Comparison of ENCODE assay signal across 9 cellular contexts in the genomic region with DNA sequence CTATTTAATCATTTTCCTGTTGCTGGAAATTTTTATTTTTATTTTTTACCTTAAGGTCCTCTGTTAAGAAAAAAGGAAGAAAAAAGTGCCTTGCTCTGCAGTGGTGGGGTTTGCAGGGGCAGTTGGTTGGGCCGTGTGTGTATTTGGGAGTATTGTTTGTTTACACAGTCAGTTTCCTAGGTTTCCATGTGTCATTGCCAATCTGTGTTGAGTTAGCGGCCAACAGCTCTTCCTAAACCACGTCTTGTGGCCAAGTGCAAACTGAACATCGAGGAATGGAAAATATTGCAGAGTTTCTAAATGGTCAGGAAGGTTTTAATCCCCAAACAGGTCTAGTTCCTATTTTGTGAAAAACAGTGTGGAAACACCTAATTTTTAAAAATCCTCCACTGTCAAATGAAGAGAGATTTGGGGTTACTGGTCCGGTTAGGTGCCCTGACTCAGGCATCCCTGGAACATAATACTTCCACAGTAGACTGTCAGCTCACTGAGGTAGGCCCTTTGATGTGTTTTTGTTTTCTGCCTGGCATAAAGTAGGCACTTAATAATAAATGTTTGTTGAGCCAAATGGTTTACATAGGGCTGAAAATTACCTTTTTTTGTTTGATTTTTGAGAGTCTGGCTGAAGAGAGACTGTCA. TPM values are rescaled to one million over a fixed set of nuclear protein-coding genes. Genes with fewer than 3 reads are reported as not detected.
DNase-seq lines count a peak whose midpoint lies in the region; ATAC-seq, FAIRE-seq and TF ChIP-seq lines count a peak whose summit lies in the region.
"Had no signal": no experiment of that assay in that cellular context is flagged by ENCODE, and none has a peak within 500 bp of the region (broad histone marks: within the 10 kb centered on the region; RNA-seq: fewer than 3 reads in every experiment).

No MANE protein-coding gene starts in this region.

- no peak for DNase-seq in activated T-cell treated with anti-CD3 and anti-CD28 coated beads, Interleukin-2, amount 50 U/mL, for 72 hours
- no peak for DNase-seq in activated T-cell treated with anti-CD3 and anti-CD28 coated beads, Interleukin-2, amount 50 U/mL, for 24 hours
- DNase-seq in amniotic epithelial cell (ENCODE audit: low read depth): peak; percentile 71
- DNase-seq in HepG2 (ENCODE audit: low spot score): peak; percentile 3
- peak in 1 of 2 donors; percentile 46 for DNase-seq in aorta
- no peak for DNase-seq in germinal center (ENCODE audit: low spot score)
- no peak for DNase-seq in stimulated activated CD4-positive, alpha-beta T cell treated with anti-CD3 and anti-CD28 coated beads, Interleukin-4, amount 100 ng/mL, for 24 hours
- no peak for DNase-seq in spleen
- DNase-seq: T-helper 1 cell had no signal

- no peak for FAIRE-seq in HepG2 (lab: Jason Lieb, UNC)

- H3K27ac ChIP-seq in HepG2 (ENCODE audit: extremely low read length, insufficient read depth, low read length): no peak overlapping the region
- peak overlapping the region; percentile 45 to 56 for H3K27ac ChIP-seq in aorta (ENCODE audit: low read depth in 1 of 2, low read length in 2 of 2)
- peak overlapping the region in 2 of 8 donors; percentile 26 to 37 for H3K27ac ChIP-seq in spleen

- no peak overlapping the region for H2AFZ ChIP-seq in HepG2 (ENCODE audit: low read length)

- TF ChIP-seq CTCF in HepG2 (CRISPR knock-in tag; IDR thresholded peaks at IDR 0.05): no peak
- no peak for TF ChIP-seq CTCF in spleen (IDR thresholded peaks at IDR 0.05 in 8 of 11, conservative IDR thresholded peaks at IDR 0.05 in 3 of 11)

- POLR2A ChIA-PET in HepG2 (lab: Yijun Ruan, JAX): no interaction called here

- H3K36me3 ChIP-seq in HepG2 (replicated peaks in 1 of 2; ENCODE audit: control insufficient read depth in 1 of 2, insufficient read depth in 2 of 2, low read length in 2 of 2) (no peaks in the 10 kb centered on the region), aorta (ENCODE audit: control insufficient read depth in 1 of 2, insufficient read depth in 2 of 2, low read length in 1 of 2) (no peaks in the 10 kb centered on the region), spleen (no peaks in the 10 kb centered on the region)

- 2% methylated on average over 5 of the region's 5 CpGs for WGBS in HepG2 (ENCODE audit: low lambda C conversion rate)
- 7 to 8% methylated on average over 5 of the region's 5 CpGs for WGBS in aorta, 2 donors
- 20 to 37% (median 25%) methylated on average over 5 of the region's 5 CpGs for WGBS in spleen, 5 donors

- intact Hi-C loops in HepG2 (cut with micrococcal nuclease; ENCODE audit: unreplicated experiment): no loop called here
- intact Hi-C loops in aorta (cut with DNase I): loop anchor here in 1 of 2 donors (5.0 kb wide), 1 partner anchor 33 kb away; no protein-coding TSS in a partner anchor
- intact Hi-C loops in spleen (cut with DNase I; ENCODE audit: low total_unique reads): no loop called here

- no peak overlapping the region for H3K9ac ChIP-seq in HepG2 (ENCODE audit: insufficient read depth, low read depth, low read length)

- no peak for ATAC-seq in activated T-cell treated with anti-CD3 and anti-CD28 coated beads, Interleukin-2, amount 50 U/mL, for 72 hours (replicated peaks in 1 of 2)
- peak; percentile 74 for ATAC-seq in HepG2
- peak; percentile 90 for ATAC-seq in aorta (ENCODE audit: low FRiP score)

- TF ChIP-seq RAD21 in HepG2 (CRISPR knock-in tag; IDR thresholded peaks at IDR 0.05): no peak

- no peak overlapping the region for H3K4me2 ChIP-seq in HepG2 (ENCODE audit: low read depth, low read length)

- H3K4me3 ChIP-seq in HepG2 (replicated peaks in 1 of 3; ENCODE audit: insufficient read depth in 1 of 3, low read depth in 2 of 3, low read length in 3 of 3): no peak overlapping the region
- no peak overlapping the region for H3K4me3 ChIP-seq in aorta (ENCODE audit: low read length in 2 of 2)
- H3K4me3 ChIP-seq in spleen: no peak overlapping the region

- no peaks in the 10 kb centered on the region for H4K20me1 ChIP-seq in HepG2 (ENCODE audit: insufficient read depth, low read length)

- in situ Hi-C loops in HepG2 (cut with HindIII; ENCODE audit: extremely low pct_ligation_motif_present, low pct_unique_long_range_greater_than_20kb): no loop called here

- H3K79me2 ChIP-seq in HepG2 (ENCODE audit: insufficient read depth, low read length): no peaks in the 10 kb centered on the region

- TF ChIP-seq POLR2A in HepG2 (IDR thresholded peaks at IDR 0.05; ENCODE audit: insufficient read depth in 1 of 2, low read depth in 2 of 2, low read length in 2 of 2) (no peak), spleen (IDR thresholded peaks at IDR 0.05) (no peak)

- H3K27me3 Mint-ChIP-seq in activated T-cell treated with anti-CD3 and anti-CD28 coated beads, Interleukin-2, amount 50 U/mL, for 72 hours (ENCODE audit: low read depth): peaks cover 23% of the 10 kb centered on the region
- H3K27me3 Mint-ChIP-seq in activated T-cell treated with anti-CD3 and anti-CD28 coated beads, Interleukin-2, amount 50 U/mL, for 24 hours: peaks cover 9% of the 10 kb centered on the region

- H3K9me3 ChIP-seq in HepG2 (ENCODE audit: low read length) (no peaks in the 10 kb centered on the region), aorta (ENCODE audit: control insufficient read depth, low read length) (no peaks in the 10 kb centered on the region), spleen (no peaks in the 10 kb centered on the region)

- no peaks in the 10 kb centered on the region for H3K36me3 Mint-ChIP-seq in activated T-cell treated with anti-CD3 and anti-CD28 coated beads, Interleukin-2, amount 50 U/mL, for 72 hours (ENCODE audit: insufficient read depth in 2 of 2)
- no peaks in the 10 kb centered on the region for H3K36me3 Mint-ChIP-seq in activated T-cell treated with anti-CD3 and anti-CD28 coated beads, Interleukin-2, amount 50 U/mL, for 24 hours (ENCODE audit: low read depth)

- H3K27me3 ChIP-seq in HepG2 (ENCODE audit: control insufficient read depth in 1 of 2, insufficient read depth in 2 of 2, low read length in 2 of 2): peaks cover 0 to 7% of the 10 kb centered on the region in 2 experiments; a peak in 1 of 5 replicates
- no peaks in the 10 kb centered on the region for H3K27me3 ChIP-seq in aorta (ENCODE audit: control insufficient read depth in 1 of 2, insufficient read depth in 2 of 2, low read length in 1 of 2)
- H3K27me3 ChIP-seq in spleen (replicated peaks in 1 of 7): no peaks in the 10 kb centered on the region

- peak overlapping the region; percentile 10 for H3K27ac Mint-ChIP-seq in activated T-cell treated with anti-CD3 and anti-CD28 coated beads, Interleukin-2, amount 50 U/mL, for 72 hours
- no peak overlapping the region for H3K27ac Mint-ChIP-seq in activated T-cell treated with anti-CD3 and anti-CD28 coated beads, Interleukin-2, amount 50 U/mL, for 24 hours

- BruUV-seq in HepG2 (replicated peaks; lab: Mats Ljungman, UMichigan): no TSS peak

- H3K4me1 Mint-ChIP-seq in activated T-cell treated with anti-CD3 and anti-CD28 coated beads, Interleukin-2, amount 50 U/mL, for 72 hours (ENCODE audit: low read depth): no peaks in the 10 kb centered on the region
- H3K4me1 Mint-ChIP-seq in activated T-cell treated with anti-CD3 and anti-CD28 coated beads, Interleukin-2, amount 50 U/mL, for 24 hours (ENCODE audit: low read depth): no peaks in the 10 kb centered on the region

- H3K9me3 Mint-ChIP-seq in activated T-cell treated with anti-CD3 and anti-CD28 coated beads, Interleukin-2, amount 50 U/mL, for 72 hours: no peaks in the 10 kb centered on the region
- no peaks in the 10 kb centered on the region for H3K9me3 Mint-ChIP-seq in activated T-cell treated with anti-CD3 and anti-CD28 coated beads, Interleukin-2, amount 50 U/mL, for 24 hours

- no peak for TF ChIP-seq EP300 in HepG2 (IDR thresholded peaks at IDR 0.05; ENCODE audit: low read depth in 2 of 2, low read length in 2 of 2)
- TF ChIP-seq EP300 in HepG2 (CRISPR knock-in tag; IDR thresholded peaks at IDR 0.05; ENCODE audit: borderline replicate concordance): no peak

- CTCF ChIA-PET in HepG2 (lab: Yijun Ruan, JAX; ENCODE audit: low intra/inter-chr PET ratio, low total read pairs): no interaction called here

- H3K4me1 ChIP-seq in HepG2 (ENCODE audit: insufficient read depth, low read length) (no peaks in the 10 kb centered on the region; the same call in 1 of the 2 replicates), aorta (ENCODE audit: control insufficient read depth in 1 of 2, insufficient read depth in 2 of 2, low read length in 2 of 2) (no peaks in the 10 kb centered on the region), spleen (peaks cover 0 to 17% (median 2%) of the 10 kb centered on the region in 6 donors)

- no peak overlapping the region for H3K4me3 Mint-ChIP-seq in activated T-cell treated with anti-CD3 and anti-CD28 coated beads, Interleukin-2, amount 50 U/mL, for 72 hours
- no peak overlapping the region for H3K4me3 Mint-ChIP-seq in activated T-cell treated with anti-CD3 and anti-CD28 coated beads, Interleukin-2, amount 50 U/mL, for 24 hours

RNA-seq across cellular contexts. Expression of gene MAMDC2, which starts 37.0 kb away (rescaled TPM):
- not detected for total RNA-seq in activated T-cell treated with anti-CD3 and anti-CD28 coated beads, Interleukin-2, amount 50 U/mL, for 72 hours
- total RNA-seq in HepG2 (2016; rRNA removed; fragmentation: Illumina TruSeq; extraction: Trizol) (not detected in 2 replicates), aorta (10 to 100 TPM in 1 of 2 donors, 1 to 10 TPM in 1; 5.9 to 14.6 TPM), spleen (10 to 100 TPM in 6 of 7 donors, 1 to 10 TPM in 1; 9.3 to 65.5 (median 45.6) TPM)
- not detected in 2 replicates for total RNA-seq in HepG2 (2016; cell fraction: cytosol; rRNA removed; fragmentation: Illumina TruSeq; extraction: Trizol; ENCODE audit: low read depth)
- not detected in 2 replicates for total RNA-seq in HepG2 (2016; cell fraction: insoluble cytoplasmic fraction; rRNA removed; fragmentation: Illumina TruSeq; extraction: Trizol)
- not detected in 2 replicates for total RNA-seq in HepG2 (2016; cell fraction: membrane; rRNA removed; fragmentation: Illumina TruSeq; extraction: Trizol)
- not detected in 2 replicates for total RNA-seq in HepG2 (2016; cell fraction: nucleus; rRNA removed; fragmentation: Illumina TruSeq; extraction: Trizol)
- polyA plus RNA-seq in HepG2 (2011; rRNA removed) (0.03 TPM in 1 of 2 replicates, not detected in the other), aorta (1 to 10 TPM; 2.0 to 6.5 TPM), spleen (1 to 10 TPM; 1.5 to 5.3 (median 2.2) TPM)
- 0.01 TPM in 1 of 2 replicates, not detected in the other for polyA plus RNA-seq in HepG2 (2011; cell fraction: cytosol; rRNA removed)
- polyA plus RNA-seq in HepG2 (2011; cell fraction: nucleus; rRNA removed): not detected in 2 replicates
- not detected in 2 replicates for polyA plus RNA-seq in HepG2 (2012)
- not detected in 2 replicates for polyA plus RNA-seq in HepG2 (2016; cell fraction: cytosol; fragmentation: Illumina TruSeq; extraction: Trizol; ENCODE audit: low read depth)
- polyA plus RNA-seq in HepG2 (2016; cell fraction: insoluble cytoplasmic fraction; fragmentation: Illumina TruSeq; extraction: Trizol; ENCODE audit: low read depth): not detected in 2 replicates
- not detected in 2 replicates for polyA plus RNA-seq in HepG2 (2016; cell fraction: membrane; fragmentation: Illumina TruSeq; extraction: Trizol; ENCODE audit: low read depth)
- polyA plus RNA-seq in HepG2 (2016; cell fraction: nucleus; fragmentation: Illumina TruSeq; extraction: Trizol; ENCODE audit: insufficient read depth, low read depth): not detected in 2 replicates
- 0.19 TPM in 1 of 2 replicates, not detected in the other for polyA minus RNA-seq in HepG2 (2011; rRNA and poly(A)+ RNA removed; ENCODE audit: low replicate concordance)
- not detected in 2 replicates for polyA minus RNA-seq in HepG2 (2011; cell fraction: cytosol; rRNA and poly(A)+ RNA removed)
- polyA minus RNA-seq in HepG2 (2011; cell fraction: nucleus; rRNA and poly(A)+ RNA removed): not detected in 2 replicates

Comparison
In these comparisons a context has a peak if more than half of its experiments do, and no peak if none do; other contexts are left out.
1. ATAC-seq: peak in HepG2 (single experiment) and aorta (single experiment); none in activated T-cell treated with anti-CD3 and anti-CD28 coated beads, Interleukin-2, amount 50 U/mL, for 72 hours (0 of 2).
2. DNase-seq: peak in amniotic epithelial cell (single experiment) and HepG2 (single experiment); none in activated T-cell treated with anti-CD3 and anti-CD28 coated beads, Interleukin-2, amount 50 U/mL, for 72 hours (0 of 2), activated T-cell treated with anti-CD3 and anti-CD28 coated beads, Interleukin-2, amount 50 U/mL, for 24 hours (single experiment), germinal center (single experiment), stimulated activated CD4-positive, alpha-beta T cell treated with anti-CD3 and anti-CD28 coated beads, Interleukin-4, amount 100 ng/mL, for 24 hours (single experiment) and spleen (single experiment).
3. RNA of gene MAMDC2, which starts 37.0 kb away (total RNA-seq): 9.3 to 65.5 TPM in spleen and 5.9 to 14.6 TPM in aorta; not detected in activated T-cell treated with anti-CD3 and anti-CD28 coated beads, Interleukin-2, amount 50 U/mL, for 72 hours and not detected in HepG2; every median in the first group is over 4 times any median in the second.